31 cellular contexts compared by ENCODE assay signal in genomic region chr6:162722633-162723032, GRCh38. TPM values are rescaled to one million over a fixed set of nuclear protein-coding genes. Genes with fewer than 3 reads are reported as not detected.
DNase-seq lines count a peak whose midpoint lies in the region; ATAC-seq, FAIRE-seq and TF ChIP-seq lines count a peak whose summit lies in the region.
"Had no signal": no experiment of that assay in that cellular context is flagged by ENCODE, and none has a peak within 500 bp of the region (broad histone marks: within the 10 kb centered on the region; RNA-seq: fewer than 3 reads in every experiment).

No MANE protein-coding gene starts in this region.

- no peak for TF ChIP-seq CTCF in heart right ventricle (IDR thresholded peaks at IDR 0.05)
- no peak for TF ChIP-seq CTCF in liver (IDR thresholded peaks at IDR 0.05; ENCODE audit: low read depth, low read length, missing input control)
- no peak for TF ChIP-seq CTCF in HepG2 (CRISPR knock-in tag; IDR thresholded peaks at IDR 0.05)
- no peak for TF ChIP-seq CTCF in testis (IDR thresholded peaks at IDR 0.05)

- H3K4me2 ChIP-seq in HepG2 (ENCODE audit: low read depth, low read length): no peak overlapping the region
- H3K4me2 ChIP-seq: BLaER1 had no signal

- H3K9ac ChIP-seq in liver (ENCODE audit: low read depth in 1 of 2, low read length in 2 of 2): no peak overlapping the region
- H3K9ac ChIP-seq in HepG2 (ENCODE audit: insufficient read depth, low read depth, low read length): no peak overlapping the region
- H3K9ac ChIP-seq: BLaER1 had no signal

- no peak overlapping the region for H2AFZ ChIP-seq in HepG2 (ENCODE audit: low read length)

- H3K27ac ChIP-seq in heart right ventricle: peak overlapping the region in 6 of 10 donors; percentile 63 to 97 (median 83)
- no peak overlapping the region for H3K27ac ChIP-seq in right cardiac atrium (ENCODE audit: low read length)
- no peak overlapping the region for H3K27ac ChIP-seq in liver (ENCODE audit: low read depth in 1 of 2, low read length in 2 of 2)
- no peak overlapping the region for H3K27ac ChIP-seq in HepG2 (ENCODE audit: extremely low read length, insufficient read depth, low read length)
- H3K27ac ChIP-seq in testis: peak overlapping the region; percentile 12 to 93
- H3K27ac ChIP-seq: BLaER1 had no signal

- DNase-seq in heart right ventricle (no peak), right cardiac atrium (no peak), HepG2 (ENCODE audit: low spot score) (no peak), testis (no peak)
- DNase-seq: 8988T; ACHN; BE2C; C1 segment of cervical spinal cord; CD4-positive, alpha-beta memory T cell; CD4-positive, CD25-positive, alpha-beta regulatory T cell; CD8-positive, alpha-beta memory T cell; COR-L47; DMS 273 treated with DMSO at 0.1 percent for 48 hours; DMS153; DMS53; DMS79; DND-41; EL; GDM1 had no signal

- 92 to 96% methylated on average over 1 of the region's 1 CpG for WGBS in heart right ventricle, 2 donors
- WGBS in right cardiac atrium: 90% methylated on average over 1 of the region's 1 CpG
- WGBS in liver: 89% methylated on average over 1 of the region's 1 CpG
- WGBS in HepG2 (ENCODE audit: low lambda C conversion rate): 0% methylated on average over 1 of the region's 1 CpG
- WGBS in testis, 2 donors: 65 to 72% methylated on average over 1 of the region's 1 CpG

- intact Hi-C loops in heart right ventricle (cut with DNase I): loop anchor here in 5 of 10 donors (5.0 to 10.0 kb wide), 5 partner anchors 50 to 548 kb away; no protein-coding TSS in a partner anchor
- intact Hi-C loops in right cardiac atrium (cut with DNase I): loop anchor here in 1 of 4 donors (10.0 kb wide), 1 partner anchor 278 kb away; no protein-coding TSS in a partner anchor
- intact Hi-C loops in HepG2 (cut with micrococcal nuclease; ENCODE audit: unreplicated experiment): loop anchor here (10.0 kb wide), 3 partner anchors 468 to 978 kb away; partner anchors contain the start of gene QKI
- intact Hi-C loops in testis (cut with DNase I; ENCODE audit: low total_unique reads): no loop called here

- H3K4me3 ChIP-seq in heart right ventricle: no peak overlapping the region
- H3K4me3 ChIP-seq in right cardiac atrium (ENCODE audit: low read length): no peak overlapping the region
- no peak overlapping the region for H3K4me3 ChIP-seq in liver (ENCODE audit: low read depth in 1 of 3, low read length in 3 of 3)
- no peak overlapping the region for H3K4me3 ChIP-seq in HepG2 (replicated peaks in 1 of 3; ENCODE audit: insufficient read depth in 1 of 3, low read depth in 2 of 3, low read length in 3 of 3)
- H3K4me3 ChIP-seq in testis: no peak overlapping the region
- H3K4me3 ChIP-seq: BLaER1, GM12878 had no signal

- CTCF ChIA-PET in HepG2 (lab: Yijun Ruan, JAX; ENCODE audit: low intra/inter-chr PET ratio, low total read pairs): no interaction called here

- no TSS peak for BruUV-seq in HepG2 (replicated peaks; lab: Mats Ljungman, UMichigan)

- no peaks in the 10 kb centered on the region for H4K20me1 ChIP-seq in HepG2 (ENCODE audit: insufficient read depth, low read length)
- H4K20me1 ChIP-seq: BLaER1 had no signal

- H3K27me3 ChIP-seq in heart right ventricle (no peaks in the 10 kb centered on the region), right cardiac atrium (ENCODE audit: control insufficient read depth, insufficient read depth) (no peaks in the 10 kb centered on the region), liver (ENCODE audit: control insufficient read depth in 4 of 4, insufficient read depth in 4 of 4, low read length in 3 of 4) (no peaks in the 10 kb centered on the region), HepG2 (ENCODE audit: control insufficient read depth in 1 of 2, insufficient read depth in 2 of 2, low read length in 2 of 2) (no peaks in the 10 kb centered on the region), testis (no peaks in the 10 kb centered on the region)
- H3K27me3 ChIP-seq: BE2C, BLaER1 had no signal

- peaks cover 0 to 36% (median 20%) of the 10 kb centered on the region in 9 donors for H3K4me1 ChIP-seq in heart right ventricle
- no peaks in the 10 kb centered on the region for H3K4me1 ChIP-seq in right cardiac atrium (ENCODE audit: control insufficient read depth, insufficient read depth, low read length)
- H3K4me1 ChIP-seq in liver (ENCODE audit: control insufficient read depth in 4 of 4, insufficient read depth in 4 of 4, low read length in 3 of 4): peaks cover 0 to 21% (median 8%) of the 10 kb centered on the region in 4 donors
- peaks cover 8% of the 10 kb centered on the region for H3K4me1 ChIP-seq in HepG2 (ENCODE audit: insufficient read depth, low read length)
- peaks cover 22% of the 10 kb centered on the region for H3K4me1 ChIP-seq in testis
- H3K4me1 ChIP-seq: BLaER1 had no signal

- no peaks in the 10 kb centered on the region for H3K79me2 ChIP-seq in HepG2 (ENCODE audit: insufficient read depth, low read length)

- TF ChIP-seq POLR2A in HepG2 (IDR thresholded peaks at IDR 0.05; ENCODE audit: insufficient read depth in 1 of 2, low read depth in 2 of 2, low read length in 2 of 2) (no peak), testis (IDR thresholded peaks at IDR 0.05) (no peak)

- no peak for FAIRE-seq in HepG2 (lab: Jason Lieb, UNC)
- FAIRE-seq: A204.1, GM12878, GM12892, GM18507 had no signal

- ATAC-seq in heart right ventricle (no peak), right cardiac atrium (no peak), HepG2 (no peak), GM21576 (IDR thresholded peaks at IDR 0.05; ENCODE audit: unreplicated experiment) (no peak)
- ATAC-seq: GM12878 had no signal

- POLR2A ChIA-PET in HepG2 (lab: Yijun Ruan, JAX): no interaction called here

- in situ Hi-C loops in HepG2 (cut with HindIII; ENCODE audit: extremely low pct_ligation_motif_present, low pct_unique_long_range_greater_than_20kb): no loop called here

- no peak for TF ChIP-seq RAD21 in liver (IDR thresholded peaks at IDR 0.05)
- no peak for TF ChIP-seq RAD21 in HepG2 (CRISPR knock-in tag; IDR thresholded peaks at IDR 0.05)

- TF ChIP-seq EP300 in HepG2 (IDR thresholded peaks at IDR 0.05; ENCODE audit: low read depth in 2 of 2, low read length in 2 of 2) (no peak), HepG2 (CRISPR knock-in tag; IDR thresholded peaks at IDR 0.05; ENCODE audit: borderline replicate concordance) (no peak)

- H3K36me3 ChIP-seq in heart right ventricle: no peaks in the 10 kb centered on the region
- H3K36me3 ChIP-seq in liver (ENCODE audit: control insufficient read depth in 4 of 4, insufficient read depth in 3 of 4, low read depth in 1 of 4, low read length in 3 of 4): no peaks in the 10 kb centered on the region
- no peaks in the 10 kb centered on the region for H3K36me3 ChIP-seq in HepG2 (replicated peaks in 1 of 2; ENCODE audit: control insufficient read depth in 1 of 2, insufficient read depth in 2 of 2, low read length in 2 of 2)
- H3K36me3 ChIP-seq in testis (ENCODE audit: low read depth, missing control alignments): no peaks in the 10 kb centered on the region
- H3K36me3 ChIP-seq: BE2C, BLaER1 had no signal

- H3K9me3 ChIP-seq in heart right ventricle (no peaks in the 10 kb centered on the region), right cardiac atrium (ENCODE audit: control insufficient read depth, low read length) (no peaks in the 10 kb centered on the region), liver (ENCODE audit: control insufficient read depth in 4 of 4, low read length in 3 of 4) (no peaks in the 10 kb centered on the region), HepG2 (ENCODE audit: low read length) (no peaks in the 10 kb centered on the region), testis (no peaks in the 10 kb centered on the region)
- H3K9me3 ChIP-seq: BE2C, BLaER1 had no signal

RNA-seq across cellular contexts. Expression of gene PRKN, which starts 4.9 kb away (rescaled TPM):
- total RNA-seq in heart right ventricle (10 to 100 TPM; 21.4 to 27.7 (median 26.4) TPM), right cardiac atrium (10 to 100 TPM; 20.2 to 33.0 (median 24.9) TPM), liver (1 to 10 TPM; 3.9 to 4.1 TPM), HepG2 (2016; rRNA removed; fragmentation: Illumina TruSeq; extraction: Trizol) (0.18 and 0.31 TPM in 2 replicates), testis (10 to 100 TPM; 28.8 to 34.5 TPM)
- polyA plus RNA-seq in heart right ventricle (1 to 10 TPM; 2.3 to 8.3 TPM), right cardiac atrium (9.6 TPM), liver (1 to 10 TPM in 1 of 2 donors, under 1 TPM in 1; 0.47 to 2.6 TPM), HepG2 (2011; rRNA removed) (0.44 and 0.50 TPM in 2 replicates), testis (ENCODE audit: insufficient read depth, low read depth, low replicate concordance) (19.1 TPM)
- 0.09 TPM in 1 of 2 replicates, not detected in the other for total RNA-seq in HepG2 (2016; cell fraction: cytosol; rRNA removed; fragmentation: Illumina TruSeq; extraction: Trizol; ENCODE audit: low read depth)
- 0.19 TPM in 1 of 2 replicates, not detected in the other for total RNA-seq in HepG2 (2016; cell fraction: insoluble cytoplasmic fraction; rRNA removed; fragmentation: Illumina TruSeq; extraction: Trizol)
- total RNA-seq in HepG2 (2016; cell fraction: membrane; rRNA removed; fragmentation: Illumina TruSeq; extraction: Trizol): 0.07 and 0.28 TPM in 2 replicates
- total RNA-seq in HepG2 (2016; cell fraction: nucleus; rRNA removed; fragmentation: Illumina TruSeq; extraction: Trizol): 2.4 and 4.3 TPM in 2 replicates
- polyA plus RNA-seq in HepG2 (2011; cell fraction: cytosol; rRNA removed): 0.39 and 0.62 TPM in 2 replicates
- 0.50 and 0.80 TPM in 2 replicates for polyA plus RNA-seq in HepG2 (2011; cell fraction: nucleus; rRNA removed)
- polyA plus RNA-seq in HepG2 (2012): 1.2 and 1.3 TPM in 2 replicates
- polyA plus RNA-seq in HepG2 (2016; cell fraction: cytosol; fragmentation: Illumina TruSeq; extraction: Trizol; ENCODE audit: low read depth): 0.15 TPM in 1 of 2 replicates, not detected in the other
- polyA plus RNA-seq in HepG2 (2016; cell fraction: insoluble cytoplasmic fraction; fragmentation: Illumina TruSeq; extraction: Trizol; ENCODE audit: low read depth): not detected in 2 replicates
- polyA plus RNA-seq in HepG2 (2016; cell fraction: membrane; fragmentation: Illumina TruSeq; extraction: Trizol; ENCODE audit: low read depth): 0.17 and 0.49 TPM in 2 replicates
- not detected in 2 replicates for polyA plus RNA-seq in HepG2 (2016; cell fraction: nucleus; fragmentation: Illumina TruSeq; extraction: Trizol; ENCODE audit: insufficient read depth, low read depth)
- polyA minus RNA-seq in HepG2 (2011; rRNA and poly(A)+ RNA removed; ENCODE audit: low replicate concordance): 1.9 TPM in 1 of 2 replicates, not detected in the other
- 0.59 TPM in 1 of 2 replicates, not detected in the other for polyA minus RNA-seq in HepG2 (2011; cell fraction: cytosol; rRNA and poly(A)+ RNA removed)
- 12.2 and 16.7 TPM in 2 replicates for polyA minus RNA-seq in HepG2 (2011; cell fraction: nucleus; rRNA and poly(A)+ RNA removed)
- total RNA-seq: Daoy had no signal
- polyA plus RNA-seq: AG04450 had no signal

RNA-seq across cellular contexts. Expression of gene PACRG, which starts 5.1 kb away (rescaled TPM):
- total RNA-seq in heart right ventricle (10 to 100 TPM in 6 of 10 donors, 1 to 10 TPM in 4; 7.1 to 34.6 (median 10.3) TPM), right cardiac atrium (1 to 10 TPM; 3.9 to 9.4 (median 4.8) TPM), liver (1 to 10 TPM in 1 of 2 donors, under 1 TPM in 1; 0.47 to 3.7 TPM), HepG2 (2016; rRNA removed; fragmentation: Illumina TruSeq; extraction: Trizol) (0.13 TPM in 1 of 2 replicates, not detected in the other), testis (10 to 100 TPM; 54.0 to 84.6 TPM)
- polyA plus RNA-seq in heart right ventricle (1 to 10 TPM; 2.1 to 5.3 TPM), right cardiac atrium (4.9 TPM), liver (1 to 10 TPM; 1.1 to 3.8 TPM), HepG2 (2011; rRNA removed) (not detected in 2 replicates), testis (ENCODE audit: insufficient read depth, low read depth, low replicate concordance) (81.7 TPM)
- total RNA-seq in HepG2 (2016; cell fraction: cytosol; rRNA removed; fragmentation: Illumina TruSeq; extraction: Trizol; ENCODE audit: low read depth): not detected in 2 replicates
- 0.19 TPM in 1 of 2 replicates, not detected in the other for total RNA-seq in HepG2 (2016; cell fraction: insoluble cytoplasmic fraction; rRNA removed; fragmentation: Illumina TruSeq; extraction: Trizol)
- not detected in 2 replicates for total RNA-seq in HepG2 (2016; cell fraction: membrane; rRNA removed; fragmentation: Illumina TruSeq; extraction: Trizol)
- total RNA-seq in HepG2 (2016; cell fraction: nucleus; rRNA removed; fragmentation: Illumina TruSeq; extraction: Trizol): not detected in 2 replicates
- not detected in 2 replicates for polyA plus RNA-seq in HepG2 (2011; cell fraction: cytosol; rRNA removed)
- polyA plus RNA-seq in HepG2 (2011; cell fraction: nucleus; rRNA removed): not detected in 2 replicates
- polyA plus RNA-seq in HepG2 (2012): 0.43 TPM in 1 of 2 replicates, not detected in the other
- 0.14 TPM in 1 of 2 replicates, not detected in the other for polyA plus RNA-seq in HepG2 (2016; cell fraction: cytosol; fragmentation: Illumina TruSeq; extraction: Trizol; ENCODE audit: low read depth)
- polyA plus RNA-seq in HepG2 (2016; cell fraction: insoluble cytoplasmic fraction; fragmentation: Illumina TruSeq; extraction: Trizol; ENCODE audit: low read depth): not detected in 2 replicates
- not detected in 2 replicates for polyA plus RNA-seq in HepG2 (2016; cell fraction: membrane; fragmentation: Illumina TruSeq; extraction: Trizol; ENCODE audit: low read depth)
- not detected in 2 replicates for polyA plus RNA-seq in HepG2 (2016; cell fraction: nucleus; fragmentation: Illumina TruSeq; extraction: Trizol; ENCODE audit: insufficient read depth, low read depth)
- 0.12 TPM in 1 of 2 replicates, not detected in the other for polyA minus RNA-seq in HepG2 (2011; rRNA and poly(A)+ RNA removed; ENCODE audit: low replicate concordance)
- not detected in 2 replicates for polyA minus RNA-seq in HepG2 (2011; cell fraction: cytosol; rRNA and poly(A)+ RNA removed)
- not detected in 2 replicates for polyA minus RNA-seq in HepG2 (2011; cell fraction: nucleus; rRNA and poly(A)+ RNA removed)
- total RNA-seq: A673; CD8-positive, alpha-beta memory T cell; Daoy; G401; GM12878 had no signal
- polyA plus RNA-seq: AG04450; CD14-positive monocyte; CD8-positive, alpha-beta memory T cell; GM12878 had no signal

Comparison
In these comparisons a context has a peak if more than half of its experiments do, and no peak if none do; other contexts are left out.
1. H3K27ac ChIP-seq: peak in heart right ventricle (6 of 10) and testis (2 of 2); none in right cardiac atrium (single experiment), liver (0 of 2) and HepG2 (single experiment).
2. RNA of gene PRKN, which starts 4.9 kb away (total RNA-seq): 28.8 to 34.5 TPM in testis, 21.4 to 27.7 TPM in heart right ventricle and 20.2 to 33.0 TPM in right cardiac atrium; 3.9 to 4.1 TPM in liver and 0.07 to 4.3 TPM in HepG2; every median in the first group is over 4 times any median in the second.